In genomic region chr1:32650752-32651460, GRCh38 we compare ENCODE assay signal across 1 cellular context.
TF ChIP-seq lines count a peak whose summit lies in the region.

Gene RBBP4 (plus strand): TSS chr1:32651208. CDS start chr1:32651307, 99 bp downstream.

TF ChIP-seq in HepG2, 621 proteins besides CTCF, POLR2A, EP300 and RAD21 (continued from another document and continues in another):
- TF ChIP-seq ZNF333 (CRISPR knock-in tag; IDR thresholded peaks at IDR 0.05; ENCODE audit: borderline replicate concordance) (peak; percentile 42; the same call in 1 of the 2 replicates), TMF1 (CRISPR knock-in tag; IDR thresholded peaks at IDR 0.05; ENCODE audit: low read depth) (peak; percentile 97), SOX5 (CRISPR knock-in tag; IDR thresholded peaks at IDR 0.05; ENCODE audit: borderline replicate concordance) (peak; percentile 70; the same call in 1 of the 2 replicates), ZFAT (CRISPR knock-in tag; conservative IDR thresholded peaks at IDR 0.05) (0 out of 2 replicates have a peak, but pooled peaks have one; percentile 8), ZBTB46 (CRISPR knock-in tag; IDR thresholded peaks at IDR 0.05; ENCODE audit: borderline replicate concordance) (no peak), SMYD3 (CRISPR knock-in tag; IDR thresholded peaks at IDR 0.05) (peak; percentile 85), ZNF512B (CRISPR knock-in tag; IDR thresholded peaks at IDR 0.05; ENCODE audit: borderline replicate concordance) (peak; percentile 32; the same call in 1 of the 2 replicates), RFX5 (IDR thresholded peaks at IDR 0.05; ENCODE audit: low read depth, low read length) (no peak), ZNF878 (CRISPR knock-in tag; IDR thresholded peaks at IDR 0.05) (peak; percentile 82), IRF9 (CRISPR knock-in tag; IDR thresholded peaks at IDR 0.05; ENCODE audit: borderline replicate concordance) (peak; percentile 68; the same call in 1 of the 2 replicates), ZNF329 (CRISPR knock-in tag; IDR thresholded peaks at IDR 0.05; ENCODE audit: low read depth) (0 out of 2 replicates have a peak, but pooled peaks have one; percentile 33), ZNF343 (CRISPR knock-in tag; IDR thresholded peaks at IDR 0.05) (peak; percentile 86; the same call in 1 of the 2 replicates), ZNF724P (CRISPR knock-in tag; IDR thresholded peaks at IDR 0.05; ENCODE audit: borderline replicate concordance) (peak; percentile 78; the same call in 1 of the 2 replicates), ZNF704 (CRISPR knock-in tag; IDR thresholded peaks at IDR 0.05; ENCODE audit: borderline replicate concordance) (peak; percentile 62; the same call in 1 of the 2 replicates), ZNF83 (CRISPR knock-in tag; IDR thresholded peaks at IDR 0.05; ENCODE audit: borderline replicate concordance) (peak; percentile 92; the same call in 1 of the 2 replicates), ZNF234 (CRISPR knock-in tag; conservative IDR thresholded peaks at IDR 0.05) (peak; percentile 88; the same call in 1 of the 2 replicates), ZNF703 (CRISPR knock-in tag; IDR thresholded peaks at IDR 0.05; ENCODE audit: borderline replicate concordance) (peak; percentile 91), ZMAT3 (CRISPR knock-in tag; conservative IDR thresholded peaks at IDR 0.05) (peak; percentile 92), PHF21A (CRISPR knock-in tag; IDR thresholded peaks at IDR 0.05) (peak; percentile 10; the same call in 1 of the 2 replicates), GZF1 (CRISPR knock-in tag; IDR thresholded peaks at IDR 0.05) (peak; percentile 87), ZNF839 (CRISPR knock-in tag; IDR thresholded peaks at IDR 0.05; ENCODE audit: borderline replicate concordance) (no peak), ARNTL (CRISPR knock-in tag; IDR thresholded peaks at IDR 0.05) (no peak; the same call in 1 of the 2 replicates), ZNF674 (CRISPR knock-in tag; IDR thresholded peaks at IDR 0.05; ENCODE audit: low read depth) (no peak), JARID2 (CRISPR knock-in tag; IDR thresholded peaks at IDR 0.05; ENCODE audit: insufficient replicate concordance) (peak; percentile 54), NFATC3 (CRISPR knock-in tag; IDR thresholded peaks at IDR 0.05) (0 out of 2 replicates have a peak, but pooled peaks have one; percentile 56), CHCHD3 (CRISPR knock-in tag; IDR thresholded peaks at IDR 0.05) (no peak), ZNF580 (CRISPR knock-in tag; IDR thresholded peaks at IDR 0.05; ENCODE audit: borderline replicate concordance, low read depth) (0 out of 2 replicates have a peak, but pooled peaks have one; percentile 20), CBX1 (IDR thresholded peaks at IDR 0.05; ENCODE audit: low read depth) (peak; percentile 64), ZNF652 (CRISPR knock-in tag; IDR thresholded peaks at IDR 0.05; ENCODE audit: borderline replicate concordance, low read depth) (no peak), HOXA7 (CRISPR knock-in tag; IDR thresholded peaks at IDR 0.05) (peak; percentile 86; the same call in 1 of the 2 replicates), SOX13 (IDR thresholded peaks at IDR 0.05) (no peak), SOX13 (CRISPR knock-in tag; conservative IDR thresholded peaks at IDR 0.05 in 1 of 2, IDR thresholded peaks at IDR 0.05 in 1 of 2) (peak in 1 of 2 experiments; percentile 73; a peak in 2 of 4 replicates), CERS6 (CRISPR knock-in tag; IDR thresholded peaks at IDR 0.05) (0 out of 2 replicates have a peak, but pooled peaks have one; percentile 11), UBTF (CRISPR knock-in tag; IDR thresholded peaks at IDR 0.05) (peak; percentile 91), ETV6 (CRISPR knock-in tag; conservative IDR thresholded peaks at IDR 0.05) (no peak), GTF2F1 (IDR thresholded peaks at IDR 0.05; ENCODE audit: low read length) (no peak), SOX6 (IDR thresholded peaks at IDR 0.05) (no peak), SOX6 (CRISPR knock-in tag; IDR thresholded peaks at IDR 0.05) (peak; percentile 88), ZNF615 (CRISPR knock-in tag; IDR thresholded peaks at IDR 0.05; ENCODE audit: borderline replicate concordance) (no peak), TFDP2 (CRISPR knock-in tag; IDR thresholded peaks at IDR 0.05) (peak; percentile 98), ZNF543 (CRISPR knock-in tag; IDR thresholded peaks at IDR 0.05) (peak; percentile 92; the same call in 1 of the 2 replicates), ZBTB7B (CRISPR knock-in tag; IDR thresholded peaks at IDR 0.05) (peak; percentile 79), RFXAP (CRISPR knock-in tag; IDR thresholded peaks at IDR 0.05; ENCODE audit: borderline replicate concordance) (peak; percentile 89), TOPORS (CRISPR knock-in tag; IDR thresholded peaks at IDR 0.05) (peak; percentile 70), SALL1 (CRISPR knock-in tag; IDR thresholded peaks at IDR 0.05) (peak; percentile 84), ZNF629 (CRISPR knock-in tag; conservative IDR thresholded peaks at IDR 0.05) (no peak), FOXO1 (CRISPR knock-in tag; IDR thresholded peaks at IDR 0.05) (peak; percentile 26), ZNF550 (CRISPR knock-in tag; IDR thresholded peaks at IDR 0.05; ENCODE audit: borderline replicate concordance) (no peak), BRCA1 (CRISPR knock-in tag; IDR thresholded peaks at IDR 0.05) (0 out of 2 replicates have a peak, but pooled peaks have one; percentile 61), CCDC6 (CRISPR knock-in tag; IDR thresholded peaks at IDR 0.05) (peak; percentile 58), ZNF891 (CRISPR knock-in tag; IDR thresholded peaks at IDR 0.05) (peak; percentile 97), GPBP1L1 (CRISPR knock-in tag; IDR thresholded peaks at IDR 0.05) (no peak)
- TF ChIP-seq, protein P1, sequence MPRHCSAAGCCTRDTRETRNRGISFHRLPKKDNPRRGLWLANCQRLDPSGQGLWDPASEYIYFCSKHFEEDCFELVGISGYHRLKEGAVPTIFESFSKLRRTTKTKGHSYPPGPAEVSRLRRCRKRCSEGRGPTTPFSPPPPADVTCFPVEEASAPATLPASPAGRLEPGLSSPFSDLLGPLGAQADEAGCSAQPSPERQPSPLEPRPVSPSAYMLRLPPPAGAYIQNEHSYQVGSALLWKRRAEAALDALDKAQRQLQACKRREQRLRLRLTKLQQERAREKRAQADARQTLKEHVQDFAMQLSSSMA (CRISPR knock-in tag; IDR thresholded peaks at IDR 0.05) = peak; percentile 71; the same call in 1 of the 2 replicates
- TF ChIP-seq, protein P2, sequence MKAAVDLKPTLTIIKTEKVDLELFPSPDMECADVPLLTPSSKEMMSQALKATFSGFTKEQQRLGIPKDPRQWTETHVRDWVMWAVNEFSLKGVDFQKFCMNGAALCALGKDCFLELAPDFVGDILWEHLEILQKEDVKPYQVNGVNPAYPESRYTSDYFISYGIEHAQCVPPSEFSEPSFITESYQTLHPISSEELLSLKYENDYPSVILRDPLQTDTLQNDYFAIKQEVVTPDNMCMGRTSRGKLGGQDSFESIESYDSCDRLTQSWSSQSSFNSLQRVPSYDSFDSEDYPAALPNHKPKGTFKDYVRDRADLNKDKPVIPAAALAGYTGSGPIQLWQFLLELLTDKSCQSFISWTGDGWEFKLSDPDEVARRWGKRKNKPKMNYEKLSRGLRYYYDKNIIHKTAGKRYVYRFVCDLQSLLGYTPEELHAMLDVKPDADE (CRISPR knock-in tag; IDR thresholded peaks at IDR 0.05) = no peak
